Comparison of ENCODE assay signal across 8 cellular contexts in the genomic region with DNA sequence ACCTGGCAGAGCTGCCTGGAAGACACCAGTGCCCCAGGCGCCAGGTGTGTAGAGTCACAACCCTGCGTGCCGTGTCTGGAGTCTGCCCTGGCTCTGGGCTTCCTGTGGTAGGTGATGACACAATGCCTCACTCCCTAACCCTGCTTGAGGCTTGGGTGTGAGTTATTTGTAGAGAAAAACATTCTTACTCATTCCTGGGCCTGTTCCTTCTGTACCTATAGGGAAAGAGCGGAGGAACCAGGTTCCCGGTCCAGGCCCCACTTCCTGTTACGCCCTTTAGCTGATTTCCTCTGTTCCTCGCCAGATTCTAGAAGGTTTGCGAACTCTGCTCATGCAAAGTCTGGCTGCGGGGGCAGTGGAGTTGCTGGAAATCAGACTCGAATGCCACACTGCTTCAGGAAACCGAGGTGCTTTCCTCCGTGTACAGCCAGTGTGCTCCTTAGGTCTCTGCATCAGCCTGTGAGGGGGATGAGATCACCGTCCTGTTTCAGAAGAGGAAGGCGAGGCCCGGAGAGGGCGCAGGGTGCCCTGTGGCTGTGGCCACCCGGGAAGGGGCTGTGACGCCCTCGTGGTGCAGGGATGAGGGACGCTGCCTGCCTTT.
DNase-seq lines count a peak whose midpoint lies in the region; ATAC-seq lines count a peak whose summit lies in the region.

No MANE protein-coding gene starts in this region.

- ATAC-seq in Right ventricle myocardium inferior (peak; percentile 32), aorta (ENCODE audit: low FRiP score) (peak; percentile 34)

- intact Hi-C loops in Right ventricle myocardium inferior (cut with DNase I) (no loop called here), cardiac septum (cut with DNase I) (loop anchor here (10.0 kb wide), 1 partner anchor 180 kb away; no protein-coding TSS in a partner anchor), aorta (cut with DNase I) (no loop called here)

- H3K27ac Mint-ChIP-seq in immature natural killer cell = peak overlapping the region in 3 of 6 donors; percentile 60 to 80 (median 62)

- H3K4me1 ChIP-seq in aorta (ENCODE audit: control insufficient read depth in 1 of 2, insufficient read depth in 2 of 2, low read length in 2 of 2) = no peaks in the 10 kb centered on the region

- H3K27me3 ChIP-seq in aorta (ENCODE audit: control insufficient read depth in 1 of 2, insufficient read depth in 2 of 2, low read length in 1 of 2) = no peaks in the 10 kb centered on the region

- no peaks in the 10 kb centered on the region for H3K9me3 Mint-ChIP-seq in immature natural killer cell

- no peak for DNase-seq in Right ventricle myocardium inferior (ENCODE audit: missing footprints)
- no peak for DNase-seq in cardiac septum (ENCODE audit: low spot score)
- peak; percentile 41 for DNase-seq in activated T-cell treated with anti-CD3 and anti-CD28 coated beads for 4 hours
- peak in 1 of 3 donors; percentile 41 for DNase-seq in immature natural killer cell
- DNase-seq in aorta = peak in 1 of 2 donors; percentile 68
- no peak for DNase-seq in iPS-NIHi11 (ENCODE audit: low spot score)
- no peak for DNase-seq in NCI-H2029 treated with DMSO at 0.1 percent for 48 hours (lab: John Stamatoyannopoulos, UW)
- no peak for DNase-seq in C1 segment of cervical spinal cord (lab: John Stamatoyannopoulos, UW)

- H3K36me3 Mint-ChIP-seq in immature natural killer cell = no peaks in the 10 kb centered on the region

- 79 to 85% methylated on average over 20 of the region's 20 CpGs for WGBS in aorta, 2 donors

- H3K4me1 Mint-ChIP-seq in immature natural killer cell = peaks cover 6 to 14% of the 10 kb centered on the region in 2 donors

- peaks cover 3 to 5% (median 4%) of the 10 kb centered on the region in 3 donors for H3K27me3 Mint-ChIP-seq in immature natural killer cell (ENCODE audit: low read depth in 3 of 3)

- no peak overlapping the region for H3K4me3 ChIP-seq in aorta (ENCODE audit: low read length in 2 of 2)

- no peak overlapping the region for H3K27ac ChIP-seq in aorta (ENCODE audit: low read depth in 1 of 2, low read length in 2 of 2)

- H3K9me3 ChIP-seq in aorta (ENCODE audit: control insufficient read depth, low read length) = no peaks in the 10 kb centered on the region

- H3K36me3 ChIP-seq in aorta (ENCODE audit: control insufficient read depth in 1 of 2, insufficient read depth in 2 of 2, low read length in 1 of 2) = no peaks in the 10 kb centered on the region

- H3K4me3 Mint-ChIP-seq in immature natural killer cell = peak overlapping the region; percentile 47 to 82 (median 63)
